ENCODE assay signal across 1 cellular context in the genomic region with DNA sequence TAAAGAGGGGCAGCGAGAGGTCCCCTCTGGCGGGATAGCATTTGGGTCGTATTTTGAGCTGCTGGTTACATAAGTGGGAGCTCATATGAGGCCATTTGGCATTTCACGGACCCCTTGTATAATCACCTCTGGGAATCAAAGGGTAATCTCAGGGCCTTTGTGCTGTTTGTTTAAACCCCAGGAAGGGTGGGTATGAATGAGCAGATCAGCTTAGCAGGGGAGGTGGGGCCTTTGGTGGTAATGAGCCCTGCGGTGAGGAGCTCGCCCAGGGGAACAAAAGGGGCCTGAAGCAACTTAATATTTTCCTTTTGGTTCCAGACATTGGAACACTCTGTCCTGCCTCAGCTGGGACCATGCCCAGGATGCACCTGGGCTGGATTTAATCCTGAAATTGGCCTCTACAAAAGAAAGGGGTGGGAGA.
TF ChIP-seq lines count a peak whose summit lies in the region.

No MANE protein-coding gene starts in this region.

TF ChIP-seq in HepG2, 621 proteins besides CTCF, POLR2A, EP300 and RAD21 (continued from another document and continues in another):
- TF ChIP-seq HMGXB3 (CRISPR knock-in tag; IDR thresholded peaks at IDR 0.05; ENCODE audit: borderline replicate concordance) (no peak), ZNF644 (CRISPR knock-in tag; IDR thresholded peaks at IDR 0.05; ENCODE audit: low read depth) (no peak), SIX4 (CRISPR knock-in tag; IDR thresholded peaks at IDR 0.05) (0 out of 2 replicates have a peak, but pooled peaks have one; percentile 21), FOXP4 (CRISPR knock-in tag; IDR thresholded peaks at IDR 0.05) (0 out of 2 replicates have a peak, but pooled peaks have one; percentile 13), ZNF225 (CRISPR knock-in tag; IDR thresholded peaks at IDR 0.05) (no peak), RBM22 (optimal IDR thresholded peaks at IDR 0.05; ENCODE audit: low read length) (peak; percentile 64), ZNF317 (CRISPR knock-in tag; IDR thresholded peaks at IDR 0.05) (0 out of 2 replicates have a peak, but pooled peaks have one; percentile 21), NCOA1 (CRISPR knock-in tag; IDR thresholded peaks at IDR 0.05) (no peak), NCOA5 (CRISPR knock-in tag; IDR thresholded peaks at IDR 0.05) (no peak), SALL1 (CRISPR knock-in tag; IDR thresholded peaks at IDR 0.05) (peak; percentile 63), IRX3 (CRISPR knock-in tag; IDR thresholded peaks at IDR 0.05; ENCODE audit: borderline replicate concordance, low read depth) (no peak), NCOA2 (CRISPR knock-in tag; IDR thresholded peaks at IDR 0.05) (peak; percentile 50; the same call in 1 of the 2 replicates), TSC22D2 (CRISPR knock-in tag; IDR thresholded peaks at IDR 0.05; ENCODE audit: borderline replicate concordance) (no peak), PHF5A (CRISPR knock-in tag; IDR thresholded peaks at IDR 0.05; ENCODE audit: low read depth, unreplicated experiment) (no peak), ARID4A (CRISPR knock-in tag; IDR thresholded peaks at IDR 0.05; ENCODE audit: borderline replicate concordance) (peak; percentile 43; the same call in 1 of the 2 replicates), ZFX (CRISPR knock-in tag; IDR thresholded peaks at IDR 0.05; ENCODE audit: low read depth) (peak; percentile 43; the same call in 1 of the 2 replicates), ZNF607 (CRISPR knock-in tag; IDR thresholded peaks at IDR 0.05; ENCODE audit: borderline replicate concordance) (no peak), ZNF496 (CRISPR knock-in tag; IDR thresholded peaks at IDR 0.05; ENCODE audit: insufficient replicate concordance) (no peak), CREM (IDR thresholded peaks at IDR 0.05) (peak; percentile 40; the same call in 1 of the 2 replicates), CREM (CRISPR knock-in tag; IDR thresholded peaks at IDR 0.05) (no peak), ZFP90 (CRISPR knock-in tag; IDR thresholded peaks at IDR 0.05; ENCODE audit: borderline replicate concordance) (no peak), ZNF629 (CRISPR knock-in tag; conservative IDR thresholded peaks at IDR 0.05) (no peak), GATA4 (IDR thresholded peaks at IDR 0.05; ENCODE audit: borderline replicate concordance, low read depth) (no peak), MZF1 (CRISPR knock-in tag; IDR thresholded peaks at IDR 0.05; ENCODE audit: borderline replicate concordance) (no peak)
- TF ChIP-seq, protein P1, sequence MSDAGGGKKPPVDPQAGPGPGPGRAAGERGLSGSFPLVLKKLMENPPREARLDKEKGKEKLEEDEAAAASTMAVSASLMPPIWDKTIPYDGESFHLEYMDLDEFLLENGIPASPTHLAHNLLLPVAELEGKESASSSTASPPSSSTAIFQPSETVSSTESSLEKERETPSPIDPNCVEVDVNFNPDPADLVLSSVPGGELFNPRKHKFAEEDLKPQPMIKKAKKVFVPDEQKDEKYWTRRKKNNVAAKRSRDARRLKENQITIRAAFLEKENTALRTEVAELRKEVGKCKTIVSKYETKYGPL (CRISPR knock-in tag; IDR thresholded peaks at IDR 0.05), result peak; percentile 95
- TF ChIP-seq, protein P2, sequence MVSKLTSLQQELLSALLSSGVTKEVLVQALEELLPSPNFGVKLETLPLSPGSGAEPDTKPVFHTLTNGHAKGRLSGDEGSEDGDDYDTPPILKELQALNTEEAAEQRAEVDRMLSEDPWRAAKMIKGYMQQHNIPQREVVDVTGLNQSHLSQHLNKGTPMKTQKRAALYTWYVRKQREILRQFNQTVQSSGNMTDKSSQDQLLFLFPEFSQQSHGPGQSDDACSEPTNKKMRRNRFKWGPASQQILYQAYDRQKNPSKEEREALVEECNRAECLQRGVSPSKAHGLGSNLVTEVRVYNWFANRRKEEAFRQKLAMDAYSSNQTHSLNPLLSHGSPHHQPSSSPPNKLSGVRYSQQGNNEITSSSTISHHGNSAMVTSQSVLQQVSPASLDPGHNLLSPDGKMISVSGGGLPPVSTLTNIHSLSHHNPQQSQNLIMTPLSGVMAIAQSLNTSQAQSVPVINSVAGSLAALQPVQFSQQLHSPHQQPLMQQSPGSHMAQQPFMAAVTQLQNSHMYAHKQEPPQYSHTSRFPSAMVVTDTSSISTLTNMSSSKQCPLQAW (CRISPR knock-in tag; IDR thresholded peaks at IDR 0.05), result peak; percentile 34; the same call in 1 of the 2 replicates
- TF ChIP-seq, protein P3, sequence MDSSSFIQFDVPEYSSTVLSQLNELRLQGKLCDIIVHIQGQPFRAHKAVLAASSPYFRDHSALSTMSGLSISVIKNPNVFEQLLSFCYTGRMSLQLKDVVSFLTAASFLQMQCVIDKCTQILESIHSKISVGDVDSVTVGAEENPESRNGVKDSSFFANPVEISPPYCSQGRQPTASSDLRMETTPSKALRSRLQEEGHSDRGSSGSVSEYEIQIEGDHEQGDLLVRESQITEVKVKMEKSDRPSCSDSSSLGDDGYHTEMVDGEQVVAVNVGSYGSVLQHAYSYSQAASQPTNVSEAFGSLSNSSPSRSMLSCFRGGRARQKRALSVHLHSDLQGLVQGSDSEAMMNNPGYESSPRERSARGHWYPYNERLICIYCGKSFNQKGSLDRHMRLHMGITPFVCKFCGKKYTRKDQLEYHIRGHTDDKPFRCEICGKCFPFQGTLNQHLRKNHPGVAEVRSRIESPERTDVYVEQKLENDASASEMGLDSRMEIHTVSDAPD (CRISPR knock-in tag; IDR thresholded peaks at IDR 0.05), result no peak
- TF ChIP-seq, protein P4, sequence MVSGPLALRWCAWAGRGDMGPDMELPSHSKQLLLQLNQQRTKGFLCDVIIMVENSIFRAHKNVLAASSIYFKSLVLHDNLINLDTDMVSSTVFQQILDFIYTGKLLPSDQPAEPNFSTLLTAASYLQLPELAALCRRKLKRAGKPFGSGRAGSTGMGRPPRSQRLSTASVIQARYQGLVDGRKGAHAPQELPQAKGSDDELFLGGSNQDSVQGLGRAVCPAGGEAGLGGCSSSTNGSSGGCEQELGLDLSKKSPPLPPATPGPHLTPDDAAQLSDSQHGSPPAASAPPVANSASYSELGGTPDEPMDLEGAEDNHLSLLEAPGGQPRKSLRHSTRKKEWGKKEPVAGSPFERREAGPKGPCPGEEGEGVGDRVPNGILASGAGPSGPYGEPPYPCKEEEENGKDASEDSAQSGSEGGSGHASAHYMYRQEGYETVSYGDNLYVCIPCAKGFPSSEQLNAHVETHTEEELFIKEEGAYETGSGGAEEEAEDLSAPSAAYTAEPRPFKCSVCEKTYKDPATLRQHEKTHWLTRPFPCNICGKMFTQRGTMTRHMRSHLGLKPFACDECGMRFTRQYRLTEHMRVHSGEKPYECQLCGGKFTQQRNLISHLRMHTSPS (CRISPR knock-in tag; IDR thresholded peaks at IDR 0.05; ENCODE audit: low read depth), result peak; percentile 56; the same call in 1 of the 2 replicates
- TF ChIP-seq, protein P5, sequence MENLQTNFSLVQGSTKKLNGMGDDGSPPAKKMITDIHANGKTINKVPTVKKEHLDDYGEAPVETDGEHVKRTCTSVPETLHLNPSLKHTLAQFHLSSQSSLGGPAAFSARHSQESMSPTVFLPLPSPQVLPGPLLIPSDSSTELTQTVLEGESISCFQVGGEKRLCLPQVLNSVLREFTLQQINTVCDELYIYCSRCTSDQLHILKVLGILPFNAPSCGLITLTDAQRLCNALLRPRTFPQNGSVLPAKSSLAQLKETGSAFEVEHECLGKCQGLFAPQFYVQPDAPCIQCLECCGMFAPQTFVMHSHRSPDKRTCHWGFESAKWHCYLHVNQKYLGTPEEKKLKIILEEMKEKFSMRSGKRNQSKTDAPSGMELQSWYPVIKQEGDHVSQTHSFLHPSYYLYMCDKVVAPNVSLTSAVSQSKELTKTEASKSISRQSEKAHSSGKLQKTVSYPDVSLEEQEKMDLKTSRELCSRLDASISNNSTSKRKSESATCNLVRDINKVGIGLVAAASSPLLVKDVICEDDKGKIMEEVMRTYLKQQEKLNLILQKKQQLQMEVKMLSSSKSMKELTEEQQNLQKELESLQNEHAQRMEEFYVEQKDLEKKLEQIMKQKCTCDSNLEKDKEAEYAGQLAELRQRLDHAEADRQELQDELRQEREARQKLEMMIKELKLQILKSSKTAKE (CRISPR knock-in tag; IDR thresholded peaks at IDR 0.05; ENCODE audit: borderline replicate concordance), result no peak
- TF ChIP-seq, protein P6, sequence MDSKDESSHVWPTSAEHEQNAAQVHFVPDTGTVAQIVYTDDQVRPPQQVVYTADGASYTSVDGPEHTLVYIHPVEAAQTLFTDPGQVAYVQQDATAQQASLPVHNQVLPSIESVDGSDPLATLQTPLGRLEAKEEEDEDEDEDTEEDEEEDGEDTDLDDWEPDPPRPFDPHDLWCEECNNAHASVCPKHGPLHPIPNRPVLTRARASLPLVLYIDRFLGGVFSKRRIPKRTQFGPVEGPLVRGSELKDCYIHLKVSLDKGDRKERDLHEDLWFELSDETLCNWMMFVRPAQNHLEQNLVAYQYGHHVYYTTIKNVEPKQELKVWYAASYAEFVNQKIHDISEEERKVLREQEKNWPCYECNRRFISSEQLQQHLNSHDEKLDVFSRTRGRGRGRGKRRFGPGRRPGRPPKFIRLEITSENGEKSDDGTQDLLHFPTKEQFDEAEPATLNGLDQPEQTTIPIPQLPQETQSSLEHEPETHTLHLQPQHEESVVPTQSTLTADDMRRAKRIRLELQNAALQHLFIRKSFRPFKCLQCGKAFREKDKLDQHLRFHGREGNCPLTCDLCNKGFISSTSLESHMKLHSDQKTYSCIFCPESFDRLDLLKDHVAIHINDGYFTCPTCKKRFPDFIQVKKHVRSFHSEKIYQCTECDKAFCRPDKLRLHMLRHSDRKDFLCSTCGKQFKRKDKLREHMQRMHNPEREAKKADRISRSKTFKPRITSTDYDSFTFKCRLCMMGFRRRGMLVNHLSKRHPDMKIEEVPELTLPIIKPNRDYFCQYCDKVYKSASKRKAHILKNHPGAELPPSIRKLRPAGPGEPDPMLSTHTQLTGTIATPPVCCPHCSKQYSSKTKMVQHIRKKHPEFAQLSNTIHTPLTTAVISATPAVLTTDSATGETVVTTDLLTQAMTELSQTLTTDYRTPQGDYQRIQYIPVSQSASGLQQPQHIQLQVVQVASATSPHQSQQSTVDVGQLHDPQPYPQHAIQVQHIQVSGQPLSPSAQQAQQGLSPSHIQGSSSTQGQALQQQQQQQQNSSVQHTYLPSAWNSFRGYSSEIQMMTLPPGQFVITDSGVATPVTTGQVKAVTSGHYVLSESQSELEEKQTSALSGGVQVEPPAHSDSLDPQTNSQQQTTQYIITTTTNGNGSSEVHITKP (CRISPR knock-in tag; IDR thresholded peaks at IDR 0.05; ENCODE audit: low read depth), result 0 out of 2 replicates have a peak, but pooled peaks have one; percentile 17
